Comparison of ENCODE assay signal across 15 cellular contexts in the genomic region with DNA sequence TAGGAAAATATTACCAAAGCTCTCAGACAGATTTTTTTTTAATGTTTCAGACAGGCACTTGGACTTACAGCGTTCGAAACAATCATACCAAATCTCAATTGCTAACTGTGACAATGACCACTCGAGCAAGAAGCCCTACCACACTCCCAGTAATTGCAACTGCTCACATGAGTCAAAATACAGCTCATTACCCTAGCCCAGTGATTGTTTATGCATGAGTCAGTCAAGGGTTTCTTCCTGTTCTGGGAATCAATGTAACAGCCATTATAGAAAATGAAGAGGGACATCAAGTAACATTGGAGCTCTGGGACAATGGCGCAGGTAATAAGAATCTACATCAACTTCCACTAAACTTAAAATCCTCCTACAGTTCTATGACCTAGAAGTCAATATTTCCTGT. TPM values are rescaled to one million over a fixed set of nuclear protein-coding genes. Genes with fewer than 3 reads are reported as not detected.
DNase-seq lines count a peak whose midpoint lies in the region; ATAC-seq, FAIRE-seq and TF ChIP-seq lines count a peak whose summit lies in the region.
"Had no signal": no experiment of that assay in that cellular context is flagged by ENCODE, and none has a peak within 500 bp of the region (broad histone marks: within the 10 kb centered on the region; RNA-seq: fewer than 3 reads in every experiment).

No MANE protein-coding gene starts in this region.

- no peak for TF ChIP-seq CTCF in GM20000 (IDR thresholded peaks at IDR 0.05; ENCODE audit: extremely low read depth, missing control alignments)

- no peak for FAIRE-seq in frontal cortex (lab: Jason Lieb, UNC)
- FAIRE-seq in GM12892 (lab: Jason Lieb, UNC) = no peak
- FAIRE-seq: GM18507 had no signal

- no peaks in the 10 kb centered on the region for H3K36me3 ChIP-seq in ACC112 (ENCODE audit: insufficient read depth, low read length)
- H3K36me3 ChIP-seq: BLaER1, thoracic aorta had no signal

- H3K27me3 ChIP-seq in ACC112 (ENCODE audit: insufficient read depth, low read length) = no peaks in the 10 kb centered on the region
- H3K27me3 ChIP-seq: BLaER1 had no signal

- DNase-seq in HS-27A (ENCODE audit: low read depth) (peak; percentile 27), SW 1271 (lab: John Stamatoyannopoulos, UW) (peak; percentile 29 to 65), germinal center (ENCODE audit: low spot score) (peak; percentile 2), frontal cortex (ENCODE audit: low spot score in 2 of 2) (no peak), GM20000 (ENCODE audit: low spot score) (no peak), GM12892 (ENCODE audit: insufficient read length) (no peak)
- DNase-seq: H9 had no signal

- no peak overlapping the region for H3K4me3 ChIP-seq in ACC112 (ENCODE audit: low read depth, low read length)
- H3K4me3 ChIP-seq: BLaER1, skin epidermis, thoracic aorta had no signal

- TF ChIP-seq POLR2A in GM12892 (IDR thresholded peaks at IDR 0.05; ENCODE audit: low read depth, low read length) = no peak

- no peak for ATAC-seq in HG02571 (IDR thresholded peaks at IDR 0.05; ENCODE audit: unreplicated experiment)
- ATAC-seq: left lobe of liver had no signal

- no peak overlapping the region for H3K27ac ChIP-seq in ACC112 (ENCODE audit: low read depth, low read length)
- H3K27ac ChIP-seq: BLaER1, KMS-11, skin epidermis, thoracic aorta had no signal

- H3K4me1 ChIP-seq in ACC112 (ENCODE audit: control insufficient read depth, insufficient read depth, low read length, unreplicated experiment) = peaks cover 8% of the 10 kb centered on the region
- H3K4me1 ChIP-seq: BLaER1 had no signal

- no peaks in the 10 kb centered on the region for H3K79me2 ChIP-seq in ACC112 (ENCODE audit: control insufficient read depth, insufficient read depth, low read length, unreplicated experiment)

- peak overlapping the region; percentile 3 for H2AFZ ChIP-seq in ACC112 (ENCODE audit: low read length, unreplicated experiment)

RNA-seq across cellular contexts. Expression of a gene that starts 56.1 kb away (rescaled TPM):
- 120 TPM for total RNA-seq in frontal cortex
- polyA plus RNA-seq in GM12892 (2012; ENCODE audit: missing spikeins) = 44.3 TPM

Comparison
In these comparisons a context has a peak if more than half of its experiments do, and no peak if none do; other contexts are left out.
1. DNase-seq: peak in HS-27A (single experiment), SW 1271 (2 of 2) and germinal center (single experiment); none in frontal cortex (0 of 2), GM20000 (single experiment) and GM12892 (single experiment).